Comparison of ENCODE assay signal across 19 cellular contexts in genomic region chrX:31178064-31178768, GRCh38.
DNase-seq lines count a peak whose midpoint lies in the region; ATAC-seq and TF ChIP-seq lines count a peak whose summit lies in the region.
"Had no signal": no experiment of that assay in that cellular context is flagged by ENCODE, and none has a peak within 500 bp of the region (broad histone marks: within the 10 kb centered on the region; RNA-seq: fewer than 3 reads in every experiment).

No MANE protein-coding gene starts in this region.

- H2AK5ac ChIP-seq in trophoblast cell (ENCODE audit: low read length) = no peak overlapping the region

- no peak overlapping the region for H3K18ac ChIP-seq in trophoblast cell (ENCODE audit: low read length)

- peak; percentile 72 for ATAC-seq in GM19043 (IDR thresholded peaks at IDR 0.05; ENCODE audit: low read depth, unreplicated experiment)
- peak; percentile 52 for ATAC-seq in HG02763 (IDR thresholded peaks at IDR 0.05; ENCODE audit: unreplicated experiment)
- peak; percentile 58 for ATAC-seq in HG03558 (IDR thresholded peaks at IDR 0.05; ENCODE audit: extremely low read depth, unreplicated experiment)
- ATAC-seq in WTC11 = no peak
- no peak for ATAC-seq in HG02981 (IDR thresholded peaks at IDR 0.05; ENCODE audit: unreplicated experiment)
- ATAC-seq: activated CD8-positive, alpha-beta T cell treated with anti-CD3 and anti-CD28 coated beads for 36 hours; heart left ventricle; sciatic nerve had no signal

- H3K9me3 ChIP-seq in Caco-2 (no peaks in the 10 kb centered on the region), trophoblast cell (ENCODE audit: insufficient read depth, low read depth, low read length) (no peaks in the 10 kb centered on the region)
- H3K9me3 ChIP-seq: heart left ventricle had no signal

- H2BK120ac ChIP-seq in trophoblast cell (ENCODE audit: insufficient read depth, low read length, poor library complexity) = no peak overlapping the region

- peaks cover 17% of the 10 kb centered on the region for H3K36me3 Mint-ChIP-seq in Caco-2 (ENCODE audit: insufficient read depth, unreplicated experiment)
- H3K36me3 Mint-ChIP-seq in WTC11 = peaks cover 17% of the 10 kb centered on the region
- H3K36me3 Mint-ChIP-seq: CD4-positive, alpha-beta memory T cell had no signal

- BruUV-seq in Caco-2 (replicated peaks; lab: Mats Ljungman, UMichigan) = no TSS peak

- H3K4me1 Mint-ChIP-seq in Caco-2 (ENCODE audit: low read depth, unreplicated experiment) (no peaks in the 10 kb centered on the region), WTC11 (no peaks in the 10 kb centered on the region)
- H3K4me1 Mint-ChIP-seq: CD4-positive, alpha-beta memory T cell had no signal

- H3K4me1 ChIP-seq in Caco-2 (no peaks in the 10 kb centered on the region), trophoblast cell (ENCODE audit: control insufficient read depth in 1 of 2, insufficient read depth in 2 of 2, low read length in 2 of 2) (no peaks in the 10 kb centered on the region)

- H4K12ac ChIP-seq in trophoblast cell (ENCODE audit: low read depth, low read length) = no peak overlapping the region

- POLR2A ChIA-PET in Caco-2 (lab: Charles Lee) (no interaction called here), WTC11 (lab: Charles Lee) (no interaction called here)

- CTCF ChIA-PET in Caco-2 (lab: Charles Lee) = no interaction called here
- CTCF ChIA-PET in WTC11 (lab: Charles Lee) = no interaction called here

- H3K9me3 Mint-ChIP-seq in Caco-2 (ENCODE audit: unreplicated experiment) = no peaks in the 10 kb centered on the region
- H3K9me3 Mint-ChIP-seq in WTC11 = peaks cover 7% of the 10 kb centered on the region
- H3K9me3 Mint-ChIP-seq: activated CD8-positive, alpha-beta T cell treated with anti-CD3 and anti-CD28 coated beads for 36 hours; dendritic cell treated with granulocyte-macrophage colony-stimulating factor and Interleukin-4, amounts not matched to agents 40 ng/mL and 50 ng/mL, for 4 days; type B pancreatic cell had no signal

- H3K79me1 ChIP-seq in trophoblast cell (ENCODE audit: low read length) = no peaks in the 10 kb centered on the region

- no peak overlapping the region for H3K23ac ChIP-seq in trophoblast cell (ENCODE audit: low read length)

- H3K14ac ChIP-seq in trophoblast cell (ENCODE audit: low read length) = no peak overlapping the region

- H3K36me3 ChIP-seq in Caco-2 (ENCODE audit: control insufficient read depth, insufficient read depth, low read length) (no peaks in the 10 kb centered on the region), trophoblast cell (ENCODE audit: control insufficient read depth in 1 of 2, insufficient read depth in 2 of 2, low read length in 2 of 2) (no peaks in the 10 kb centered on the region)

- H2BK12ac ChIP-seq in trophoblast cell (ENCODE audit: low read length) = no peak overlapping the region

- H3K4me3 Mint-ChIP-seq in Caco-2 (ENCODE audit: unreplicated experiment) (no peak overlapping the region), WTC11 (no peak overlapping the region)
- H3K4me3 Mint-ChIP-seq: activated CD8-positive, alpha-beta T cell treated with anti-CD3 and anti-CD28 coated beads for 36 hours; dendritic cell treated with granulocyte-macrophage colony-stimulating factor and Interleukin-4, amounts not matched to agents 40 ng/mL and 50 ng/mL, for 4 days; type B pancreatic cell had no signal

- no CpG with 5 or more reads among the region's 6 CpGs for WGBS in trophoblast cell (ENCODE audit: extremely low coverage, insufficient coverage, insufficient read length)

- H2AFZ ChIP-seq in trophoblast cell (ENCODE audit: insufficient read depth, low read length, poor library complexity) = no peak overlapping the region

- no peak overlapping the region for H3K4me2 ChIP-seq in trophoblast cell (ENCODE audit: low read length)

- H3K27me3 ChIP-seq in Caco-2 (replicated peaks; ENCODE audit: control insufficient read depth, insufficient read depth, low read length) (no peaks in the 10 kb centered on the region), trophoblast cell (ENCODE audit: insufficient read depth, low read length) (no peaks in the 10 kb centered on the region)

- no peak overlapping the region for H2BK5ac ChIP-seq in trophoblast cell (ENCODE audit: low read depth, low read length, poor library complexity)

- DNase-seq in Caco-2 (no peak), trophoblast cell (no peak), WTC11 (ENCODE audit: low spot score) (no peak), HUDEP-2 (lab: John Stamatoyannopoulos, UW; ENCODE audit: unreplicated experiment in 76 of 76) (no peak)
- DNase-seq: activated CD8-positive, alpha-beta T cell treated with anti-CD3 and anti-CD28 coated beads for 36 hours; activated gamma-delta T cell; anterior cingulate cortex; CD4-positive, alpha-beta memory T cell; heart left ventricle; kidney; OCI-M1; stimulated activated CD4-positive, alpha-beta T cell treated with anti-CD3 and anti-CD28 coated beads, Interleukin-4, amount 100 ng/mL, for 24 hours had no signal

- no peak for TF ChIP-seq CTCF in Caco-2 (IDR thresholded peaks at IDR 0.05; ENCODE audit: insufficient read depth in 1 of 2, low read depth in 1 of 2, low read length in 1 of 2, severe bottlenecking in 1 of 2, unreplicated experiment in 1 of 2)
- TF ChIP-seq CTCF in WTC11 (IDR thresholded peaks at IDR 0.05) = no peak

- H3K79me2 ChIP-seq in trophoblast cell (ENCODE audit: control insufficient read depth, insufficient read depth, low read length, poor library complexity) = no peaks in the 10 kb centered on the region

- intact Hi-C loops in Caco-2 (cut with micrococcal nuclease; ENCODE audit: unreplicated experiment) = no loop called here

- no peak overlapping the region for H3K4ac ChIP-seq in trophoblast cell (ENCODE audit: low read depth, low read length)

- no peak overlapping the region for H4K8ac ChIP-seq in trophoblast cell (ENCODE audit: low read depth, low read length)

- no peak overlapping the region for H4K91ac ChIP-seq in trophoblast cell (ENCODE audit: low read depth, low read length)

- H3K27ac Mint-ChIP-seq in Caco-2 (ENCODE audit: unreplicated experiment) (peak overlapping the region; percentile 5), WTC11 (no peak overlapping the region)
- H3K27ac Mint-ChIP-seq: activated CD8-positive, alpha-beta T cell treated with anti-CD3 and anti-CD28 coated beads for 36 hours; CD4-positive, alpha-beta memory T cell; dendritic cell treated with granulocyte-macrophage colony-stimulating factor and Interleukin-4, amounts not matched to agents 40 ng/mL and 50 ng/mL, for 4 days; type B pancreatic cell had no signal

- H3K27ac ChIP-seq in trophoblast cell (ENCODE audit: low read depth, low read length) = no peak overlapping the region
- H3K27ac ChIP-seq: heart left ventricle had no signal

- H3K4me3 ChIP-seq in Caco-2 (ENCODE audit: low read depth, low read length) = no peak overlapping the region
- H3K4me3 ChIP-seq in trophoblast cell (ENCODE audit: low read depth, low read length) = no peak overlapping the region
- H3K4me3 ChIP-seq: heart left ventricle had no signal

- H3K27me3 Mint-ChIP-seq in Caco-2 (ENCODE audit: insufficient read depth, unreplicated experiment) (no peaks in the 10 kb centered on the region), WTC11 (ENCODE audit: low read depth) (no peaks in the 10 kb centered on the region)
- H3K27me3 Mint-ChIP-seq: activated CD8-positive, alpha-beta T cell treated with anti-CD3 and anti-CD28 coated beads for 36 hours; CD4-positive, alpha-beta memory T cell; dendritic cell treated with granulocyte-macrophage colony-stimulating factor and Interleukin-4, amounts not matched to agents 40 ng/mL and 50 ng/mL, for 4 days; type B pancreatic cell had no signal

- H3K9ac ChIP-seq in trophoblast cell (ENCODE audit: low read length) = no peak overlapping the region

TF ChIP-seq in WTC11, 78 proteins besides CTCF, POLR2A, EP300 and RAD21 (continues in another document):
- TF ChIP-seq PRDM15 (CRISPR knock-in tag; IDR thresholded peaks at IDR 0.05) (no peak), ZNF219 (CRISPR knock-in tag; IDR thresholded peaks at IDR 0.05; ENCODE audit: borderline replicate concordance) (no peak), GABPB1 (CRISPR knock-in tag; IDR thresholded peaks at IDR 0.05) (no peak), ZNF121 (CRISPR knock-in tag; IDR thresholded peaks at IDR 0.05) (no peak), TEAD1 (CRISPR knock-in tag; IDR thresholded peaks at IDR 0.05) (no peak), ESRRA (CRISPR knock-in tag; IDR thresholded peaks at IDR 0.05; ENCODE audit: borderline replicate concordance) (no peak), PRRX2 (CRISPR knock-in tag; IDR thresholded peaks at IDR 0.05) (no peak), NR2C2 (CRISPR knock-in tag; IDR thresholded peaks at IDR 0.05) (no peak)

Comparison
In these comparisons a context has a peak if more than half of its experiments do, and no peak if none do; other contexts are left out.
1. ATAC-seq: peak in GM19043 (single experiment), HG02763 (single experiment) and HG03558 (single experiment); none in WTC11 (single experiment) and HG02981 (single experiment).